19 cellular contexts compared by ENCODE assay signal in genomic region chr1:28595412-28596191, GRCh38. TPM values are rescaled to one million over a fixed set of nuclear protein-coding genes. Genes with fewer than 3 reads are reported as not detected.
DNase-seq lines count a peak whose midpoint lies in the region; ATAC-seq, FAIRE-seq and TF ChIP-seq lines count a peak whose summit lies in the region.
"Had no signal": no experiment of that assay in that cellular context is flagged by ENCODE, and none has a peak within 500 bp of the region (broad histone marks: within the 10 kb centered on the region; RNA-seq: fewer than 3 reads in every experiment).

No MANE protein-coding gene starts in this region.

- no peak overlapping the region for H2BK20ac ChIP-seq in H1 (ENCODE audit: low read length)

- no peak for ATAC-seq in left lobe of liver
- no peak for ATAC-seq in HG03045 (IDR thresholded peaks at IDR 0.05; ENCODE audit: unreplicated experiment)
- ATAC-seq: GM12878, HCT116 had no signal

- no peak overlapping the region for H4K8ac ChIP-seq in H1 (ENCODE audit: extremely low read depth, insufficient read depth, low read length)

- TF ChIP-seq RAD21 in H1 (IDR thresholded peaks at IDR 0.05 in 1 of 2, conservative IDR thresholded peaks at IDR 0.05 in 1 of 2; ENCODE audit: low read depth in 2 of 2, low read length in 2 of 2) = no peak

- no peak overlapping the region for H3K23ac ChIP-seq in H1 (ENCODE audit: insufficient read length)

- H3K9me3 ChIP-seq in HUES6 (ENCODE audit: control insufficient read depth, insufficient read depth, low read depth, low read length) (no peaks in the 10 kb centered on the region), H1 (ENCODE audit: insufficient read depth in 2 of 2, low read depth in 1 of 2, low read length in 1 of 2) (no peaks in the 10 kb centered on the region; a peak in 1 of 4 replicates)
- H3K9me3 ChIP-seq: SJSA1 had no signal

- H3K79me2 ChIP-seq in H1 (ENCODE audit: control insufficient read depth in 1 of 2, insufficient read depth in 2 of 2, low read length in 2 of 2) = no peaks in the 10 kb centered on the region; a peak in 1 of 4 replicates

- no peaks in the 10 kb centered on the region for H3K36me3 ChIP-seq in HUES6 (ENCODE audit: control insufficient read depth, insufficient read depth, low read length)
- no peaks in the 10 kb centered on the region for H3K36me3 ChIP-seq in H1 (ENCODE audit: control insufficient read depth in 2 of 4, insufficient read depth in 4 of 4, low read length in 3 of 4)
- H3K36me3 ChIP-seq: SJSA1 had no signal

- CTCF ChIA-PET in H1 (lab: Charles Lee; ENCODE audit: partially characterized antibody) = interaction anchor here (0.6 to 1.6 kb wide), 4 partner anchors 9 to 1102 kb away, joined by 3 to 5 read pairs (median 4); no protein-coding TSS in a partner anchor

- FAIRE-seq in GM19239 (lab: Jason Lieb, UNC) (peak; percentile 68), H1 (lab: Jason Lieb, UNC) (no peak)
- FAIRE-seq: GM12878 had no signal

- no peak overlapping the region for H2BK120ac ChIP-seq in H1 (replicated peaks; ENCODE audit: low read depth, low read length)

- H3K4me3 ChIP-seq in HUES6 (ENCODE audit: low read depth, low read length) = no peak overlapping the region
- no peak overlapping the region for H3K4me3 ChIP-seq in H1 (ENCODE audit: extremely low read depth in 1 of 4, insufficient read depth in 2 of 4, low read depth in 3 of 4, low read length in 4 of 4)
- H3K4me3 ChIP-seq: GM12878, SJSA1 had no signal

- no peaks in the 10 kb centered on the region; the same call in none of the 2 replicates for H3K23me2 ChIP-seq in H1 (ENCODE audit: low read depth, low read length)

- peaks cover 26% of the 10 kb centered on the region for H3K4me1 ChIP-seq in HUES6 (ENCODE audit: control insufficient read depth, insufficient read depth, low read length)
- peaks cover 9 to 18% (median 14%) of the 10 kb centered on the region in 4 experiments for H3K4me1 ChIP-seq in H1 (replicated peaks in 1 of 4; ENCODE audit: control insufficient read depth in 3 of 4, insufficient read depth in 4 of 4, low read length in 3 of 4)

- POLR2A ChIA-PET in H1 (lab: Charles Lee; ENCODE audit: partially characterized antibody) = interaction anchor here (0.5 to 21.8 kb wide), 5 partner anchors 16 to 82 kb away, joined by 4 to 473 read pairs (median 6); partner anchors contain the start of genes RCC1 and RNU11

- no peak overlapping the region; the same call in 1 of the 2 replicates for H2BK15ac ChIP-seq in H1 (ENCODE audit: low read length)

- no peak overlapping the region for H3K4ac ChIP-seq in H1 (replicated peaks; ENCODE audit: insufficient read length, low read depth, low read length)

- H3K18ac ChIP-seq in H1 (ENCODE audit: extremely low read depth, low read length) = no peak overlapping the region

- DNase-seq in GM19239 (ENCODE audit: insufficient read length, low spot score) (no peak), H1 (ENCODE audit: low read depth in 1 of 2, low spot score in 2 of 2) (no peak), MV-4-11 (lab: John Stamatoyannopoulos, UW) (no peak), left lobe of liver (ENCODE audit: low spot score) (no peak)
- DNase-seq: DMS 273 treated with DMSO at 0.1 percent for 48 hours; GDM1; IMR-90; Kasumi-1; NCI-H187 treated with DMSO at 0.1 percent for 48 hours; NCI-H345; NCI-H526; NK-92 treated with Interleukin-12 subunit alpha and Interleukin-12 subunit beta, amount 100 ng/mL, for 24 hours; OCI-M1 had no signal

- H3K4me2 ChIP-seq in H1 (ENCODE audit: insufficient read depth in 1 of 2, low read depth in 2 of 2, low read length in 2 of 2) = peak overlapping the region; percentile 4 to 26; a peak in 1 of 4 replicates

- H3K79me1 ChIP-seq in H1 (ENCODE audit: low read depth, low read length) = no peaks in the 10 kb centered on the region

- H3K27ac ChIP-seq in HUES6 (ENCODE audit: low read depth, low read length) = peak overlapping the region; percentile 47; the same call in 1 of the 2 replicates
- peak overlapping the region; percentile 2; the same call in 1 of the 2 replicates for H3K27ac ChIP-seq in H1 (ENCODE audit: low read depth, low read length)
- H3K27ac ChIP-seq: SJSA1 had no signal

- H3K14ac ChIP-seq in H1 (ENCODE audit: insufficient read length) = no peak overlapping the region

- no peak overlapping the region; the same call in 1 of the 2 replicates for H2BK12ac ChIP-seq in H1 (ENCODE audit: low read depth, low read length)

- H2AK5ac ChIP-seq in H1 (ENCODE audit: low read depth, low read length) = no peak overlapping the region

- H3K56ac ChIP-seq in H1 (replicated peaks; ENCODE audit: insufficient read length, low read depth, low read length) = no peak overlapping the region

- peak overlapping the region; percentile 67 for H2BK5ac ChIP-seq in H1 (ENCODE audit: low read depth, low read length)

- no peak for TF ChIP-seq EP300 in H1 (IDR thresholded peaks at IDR 0.05; ENCODE audit: borderline replicate concordance in 1 of 2, low read depth in 2 of 2, low read length in 2 of 2)

- H4K5ac ChIP-seq in H1 (ENCODE audit: insufficient read length, low read depth, low read length) = no peak overlapping the region

- TF ChIP-seq CTCF in H1 (IDR thresholded peaks at IDR 0.05; ENCODE audit: control extremely low read depth in 1 of 3, insufficient read depth in 1 of 3, low read depth in 1 of 3, low read length in 3 of 3) = no peak

- H4K91ac ChIP-seq in H1 (replicated peaks; ENCODE audit: insufficient read length, low read length) = no peak overlapping the region

- no peak overlapping the region for H3K9ac ChIP-seq in HUES6 (ENCODE audit: low read length)
- H3K9ac ChIP-seq in H1 (replicated peaks in 1 of 4; ENCODE audit: extremely low read depth in 1 of 4, low read depth in 3 of 4, low read length in 3 of 4) = no peak overlapping the region

- H4K20me1 ChIP-seq in H1 (replicated peaks in 1 of 2; ENCODE audit: control insufficient read depth in 1 of 2, insufficient read depth in 2 of 2, low read length in 2 of 2) = no peaks in the 10 kb centered on the region

- H3K27me3 ChIP-seq in HUES6 (ENCODE audit: control insufficient read depth, insufficient read depth, low read length) = peaks cover 9% of the 10 kb centered on the region
- H3K27me3 ChIP-seq in H1 (replicated peaks in 1 of 4; ENCODE audit: control insufficient read depth in 3 of 4, extremely low read depth in 1 of 4, insufficient read depth in 3 of 4, low read length in 3 of 4) = peaks cover 0 to 7% (median 2%) of the 10 kb centered on the region in 4 experiments; a peak in 3 of 7 replicates
- H3K27me3 ChIP-seq: SJSA1 had no signal

- no peak for TF ChIP-seq POLR2A in H1 (IDR thresholded peaks at IDR 0.05; ENCODE audit: control extremely low read depth in 1 of 2, low read depth in 2 of 2, low read length in 2 of 2)

- no peak overlapping the region for H2AFZ ChIP-seq in H1 (ENCODE audit: low read length)

- 73% methylated on average over 9 of the region's 10 CpGs; no CpG with 5 or more reads in 1 of the 2 experiments for WGBS in H1 (ENCODE audit: extremely low coverage in 1 of 2, insufficient coverage in 1 of 2, insufficient read length in 1 of 2, insufficient replicate concordance in 2 of 2, low coverage in 1 of 2, low lambda C conversion rate in 2 of 2, missing lambda C conversion rate in 1 of 2), 2 experiments

TF ChIP-seq in H1, 55 proteins besides CTCF, POLR2A, EP300 and RAD21:
- TF ChIP-seq SP1 (IDR thresholded peaks at IDR 0.05; ENCODE audit: low read depth, low read length) (no peak), SAP30 (IDR thresholded peaks at IDR 0.05; ENCODE audit: insufficient read depth, insufficient replicate concordance, low read length) (no peak)

RNA-seq across cellular contexts. Expression of gene RAB42, which starts 3.5 kb away (rescaled TPM):
- total RNA-seq in H1 (2021; fragmentation: NEBNext Ultra II Directional; extraction: Animal tissue kit (Norgen Biotek cat#: 25700)) = 12.5 and 13.6 TPM in 2 replicates
- 15.1 and 16.6 TPM in 2 replicates for polyA plus RNA-seq in H1 (2011; rRNA removed)
- polyA plus RNA-seq in H1 (2011; cell fraction: cytosol; rRNA removed) = 15.0 TPM
- polyA plus RNA-seq in H1 (2011; cell fraction: nucleus; rRNA removed) = 8.6 TPM
- polyA plus RNA-seq in H1 (2012, experiment 1 of 2) = 12.0 to 13.1 TPM (median 12.5 TPM) in 4 replicates
- 15.1 TPM for polyA plus RNA-seq in H1 (2012, experiment 2 of 2)
- polyA plus RNA-seq in H1 (2013, experiment 1 of 2) = 9.2 TPM
- 9.3 TPM for polyA plus RNA-seq in H1 (2013, experiment 2 of 2)
- polyA minus RNA-seq in H1 (2011; rRNA and poly(A)+ RNA removed) = 8.8 and 9.0 TPM in 2 replicates
- 11.0 TPM for polyA minus RNA-seq in H1 (2011; cell fraction: cytosol; rRNA and poly(A)+ RNA removed)
- 6.0 TPM for polyA minus RNA-seq in H1 (2011; cell fraction: nucleus; rRNA and poly(A)+ RNA removed)
- total RNA-seq in left lobe of liver = 0.75 TPM

RNA-seq across cellular contexts. Expression of gene TRNAU1AP, which starts 42.7 kb away (rescaled TPM):
- total RNA-seq in H1 (2021; fragmentation: NEBNext Ultra II Directional; extraction: Animal tissue kit (Norgen Biotek cat#: 25700)) = 30.8 and 35.2 TPM in 2 replicates
- 22.9 and 37.1 TPM in 2 replicates for polyA plus RNA-seq in H1 (2011; rRNA removed)
- 33.8 TPM for polyA plus RNA-seq in H1 (2011; cell fraction: cytosol; rRNA removed)
- 22.6 TPM for polyA plus RNA-seq in H1 (2011; cell fraction: nucleus; rRNA removed)
- 30.6 to 53.5 TPM (median 51.6 TPM) in 4 replicates for polyA plus RNA-seq in H1 (2012, experiment 1 of 2)
- polyA plus RNA-seq in H1 (2012, experiment 2 of 2) = 17.4 TPM
- 17.6 TPM for polyA plus RNA-seq in H1 (2013, experiment 1 of 2)
- 17.2 TPM for polyA plus RNA-seq in H1 (2013, experiment 2 of 2)
- 20.3 and 23.7 TPM in 2 replicates for polyA minus RNA-seq in H1 (2011; rRNA and poly(A)+ RNA removed)
- polyA minus RNA-seq in H1 (2011; cell fraction: cytosol; rRNA and poly(A)+ RNA removed) = 18.8 TPM
- polyA minus RNA-seq in H1 (2011; cell fraction: nucleus; rRNA and poly(A)+ RNA removed) = 23.0 TPM
- 8.3 TPM for total RNA-seq in left lobe of liver

RNA-seq across cellular contexts. Expression of gene TAF12, which starts 47.3 kb away (rescaled TPM):
- total RNA-seq in H1 (2021; fragmentation: NEBNext Ultra II Directional; extraction: Animal tissue kit (Norgen Biotek cat#: 25700)) = 23.7 and 27.2 TPM in 2 replicates
- 16.3 and 25.1 TPM in 2 replicates for polyA plus RNA-seq in H1 (2011; rRNA removed)
- 38.3 TPM for polyA plus RNA-seq in H1 (2011; cell fraction: cytosol; rRNA removed)
- 24.6 TPM for polyA plus RNA-seq in H1 (2011; cell fraction: nucleus; rRNA removed)
- polyA plus RNA-seq in H1 (2012, experiment 1 of 2) = 28.9 to 34.3 TPM (median 31.1 TPM) in 4 replicates
- polyA plus RNA-seq in H1 (2012, experiment 2 of 2) = 11.9 TPM
- polyA plus RNA-seq in H1 (2013, experiment 1 of 2) = 35.1 TPM
- 37.7 TPM for polyA plus RNA-seq in H1 (2013, experiment 2 of 2)
- polyA minus RNA-seq in H1 (2011; rRNA and poly(A)+ RNA removed) = 17.3 and 17.4 TPM in 2 replicates
- 8.3 TPM for polyA minus RNA-seq in H1 (2011; cell fraction: cytosol; rRNA and poly(A)+ RNA removed)
- polyA minus RNA-seq in H1 (2011; cell fraction: nucleus; rRNA and poly(A)+ RNA removed) = 6.3 TPM
- total RNA-seq in left lobe of liver = 8.4 TPM

RNA-seq across cellular contexts. Expression of gene RNU11, which starts 52.8 kb away (rescaled TPM):
- not detected in 2 replicates for total RNA-seq in H1 (2021; fragmentation: NEBNext Ultra II Directional; extraction: Animal tissue kit (Norgen Biotek cat#: 25700))
- not detected in 2 replicates for polyA plus RNA-seq in H1 (2011; rRNA removed)
- not detected for polyA plus RNA-seq in H1 (2011; cell fraction: cytosol; rRNA removed)
- polyA plus RNA-seq in H1 (2011; cell fraction: nucleus; rRNA removed) = not detected
- polyA plus RNA-seq in H1 (2012, experiment 1 of 2) = not detected in 4 replicates
- polyA plus RNA-seq in H1 (2012, experiment 2 of 2) = not detected
- not detected for polyA plus RNA-seq in H1 (2013, experiment 1 of 2)
- polyA plus RNA-seq in H1 (2013, experiment 2 of 2) = not detected
- not detected in 2 replicates for polyA minus RNA-seq in H1 (2011; rRNA and poly(A)+ RNA removed)
- polyA minus RNA-seq in H1 (2011; cell fraction: cytosol; rRNA and poly(A)+ RNA removed) = not detected
- polyA minus RNA-seq in H1 (2011; cell fraction: nucleus; rRNA and poly(A)+ RNA removed) = not detected
- total RNA-seq in left lobe of liver = not detected
- total RNA-seq: IMR-90, SJSA1 had no signal
- polyA plus RNA-seq: CD14-positive monocyte, GM12878, IMR-90 had no signal
